12 cellular contexts compared by ENCODE assay signal in the genomic region with DNA sequence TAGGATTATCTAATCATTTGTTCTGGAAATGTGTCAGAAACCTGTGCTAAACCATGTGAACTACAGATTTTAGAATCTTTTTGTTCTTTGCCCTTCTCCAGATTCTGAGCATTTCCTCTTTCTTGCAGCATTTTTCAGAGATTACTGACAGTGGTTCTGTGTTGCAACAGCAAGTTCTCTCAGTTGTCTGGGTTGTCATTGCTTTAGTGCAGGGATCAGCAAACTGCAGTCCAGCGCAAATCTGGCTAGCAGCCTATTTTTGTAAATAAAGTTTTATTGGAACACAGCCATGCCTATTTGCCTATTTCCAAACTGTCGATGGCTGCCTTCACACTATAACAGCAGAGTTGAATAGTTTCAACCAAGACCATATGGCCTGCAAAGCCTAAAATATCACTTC.
DNase-seq lines count a peak whose midpoint lies in the region; ATAC-seq lines count a peak whose summit lies in the region.
"Had no signal": no experiment of that assay in that cellular context is flagged by ENCODE, and none has a peak within 500 bp of the region (broad histone marks: within the 10 kb centered on the region; RNA-seq: fewer than 3 reads in every experiment).

No MANE protein-coding gene starts in this region.

- 57 to 64% methylated on average over 2 of the region's 2 CpGs for WGBS in aorta, 2 donors

- peak overlapping the region; percentile 61 for H3K27ac Mint-ChIP-seq in stimulated activated naive CD8-positive, alpha-beta T cell treated with anti-CD3 and anti-CD28 coated beads, Interleukin-15, Interleukin-2, amounts not matched to agents 100 ng/mL and 50 ng/mL, for 24 hours
- peak overlapping the region; percentile 96 for H3K27ac Mint-ChIP-seq in T-helper 17 cell

- peaks cover 4% of the 10 kb centered on the region for H3K36me3 Mint-ChIP-seq in stimulated activated naive CD8-positive, alpha-beta T cell treated with anti-CD3 and anti-CD28 coated beads, Interleukin-15, Interleukin-2, amounts not matched to agents 100 ng/mL and 50 ng/mL, for 24 hours (ENCODE audit: low read depth)
- H3K36me3 Mint-ChIP-seq in T-helper 17 cell (ENCODE audit: low read depth): no peaks in the 10 kb centered on the region

- no peaks in the 10 kb centered on the region for H3K36me3 ChIP-seq in aorta (ENCODE audit: control insufficient read depth in 1 of 2, insufficient read depth in 2 of 2, low read length in 1 of 2)
- H3K36me3 ChIP-seq: ascending aorta had no signal

- no peaks in the 10 kb centered on the region for H3K4me1 ChIP-seq in aorta (ENCODE audit: control insufficient read depth in 1 of 2, insufficient read depth in 2 of 2, low read length in 2 of 2)
- H3K4me1 ChIP-seq: ascending aorta had no signal

- no peaks in the 10 kb centered on the region for H3K9me3 ChIP-seq in T-helper 17 cell (ENCODE audit: control insufficient read depth, low read length, poor library complexity, severe bottlenecking)
- no peaks in the 10 kb centered on the region for H3K9me3 ChIP-seq in aorta (ENCODE audit: control insufficient read depth, low read length)
- H3K9me3 ChIP-seq: ascending aorta had no signal

- H3K4me3 Mint-ChIP-seq in stimulated activated naive CD8-positive, alpha-beta T cell treated with anti-CD3 and anti-CD28 coated beads, Interleukin-15, Interleukin-2, amounts not matched to agents 100 ng/mL and 50 ng/mL, for 24 hours: no peak overlapping the region
- H3K4me3 Mint-ChIP-seq in T-helper 17 cell: peak overlapping the region; percentile 10
- H3K4me3 Mint-ChIP-seq: nephron progenitor cell had no signal

- no peaks in the 10 kb centered on the region for H3K27me3 Mint-ChIP-seq in stimulated activated naive CD8-positive, alpha-beta T cell treated with anti-CD3 and anti-CD28 coated beads, Interleukin-15, Interleukin-2, amounts not matched to agents 100 ng/mL and 50 ng/mL, for 24 hours
- H3K27me3 Mint-ChIP-seq in T-helper 17 cell: no peaks in the 10 kb centered on the region

- peaks cover 67% of the 10 kb centered on the region for H3K4me1 Mint-ChIP-seq in stimulated activated naive CD8-positive, alpha-beta T cell treated with anti-CD3 and anti-CD28 coated beads, Interleukin-15, Interleukin-2, amounts not matched to agents 100 ng/mL and 50 ng/mL, for 24 hours (ENCODE audit: low read depth)
- peaks cover 49% of the 10 kb centered on the region for H3K4me1 Mint-ChIP-seq in T-helper 17 cell

- intact Hi-C loops in aorta (cut with DNase I): no loop called here

- no peak overlapping the region for H3K27ac ChIP-seq in aorta (ENCODE audit: low read depth in 1 of 2, low read length in 2 of 2)
- H3K27ac ChIP-seq: ascending aorta had no signal

- DNase-seq in stimulated activated naive CD8-positive, alpha-beta T cell treated with anti-CD3 and anti-CD28 coated beads, Interleukin-15, Interleukin-2, amounts not matched to agents 100 U/mL and 50 U/mL, for 24 hours: no peak
- DNase-seq in T-helper 17 cell (no peak), fibroblast of the conjunctiva (ENCODE audit: low read depth) (peak; percentile 63), aorta (no peak)
- DNase-seq: COR-L47, NCI-H526 treated with DMSO at 0.1 percent for 48 hours, nephron progenitor cell had no signal

- no peak overlapping the region for H3K4me3 ChIP-seq in aorta (ENCODE audit: low read length in 2 of 2)
- H3K4me3 ChIP-seq: ascending aorta had no signal

- no peaks in the 10 kb centered on the region for H3K9me3 Mint-ChIP-seq in stimulated activated naive CD8-positive, alpha-beta T cell treated with anti-CD3 and anti-CD28 coated beads, Interleukin-15, Interleukin-2, amounts not matched to agents 100 ng/mL and 50 ng/mL, for 24 hours

- ATAC-seq in stimulated activated naive CD8-positive, alpha-beta T cell treated with anti-CD3 and anti-CD28 coated beads, Interleukin-15, Interleukin-2, amounts not matched to agents 100 U/mL and 50 U/mL, for 24 hours: no peak
- ATAC-seq in T-helper 17 cell (no peak), GM21381 (IDR thresholded peaks at IDR 0.05; ENCODE audit: unreplicated experiment) (no peak), GM18909 (IDR thresholded peaks at IDR 0.05; ENCODE audit: poor library complexity, unreplicated experiment) (no peak), aorta (ENCODE audit: low FRiP score) (no peak), GM19397 (IDR thresholded peaks at IDR 0.05; ENCODE audit: unreplicated experiment) (no peak)

- peaks cover 0 to 2% of the 10 kb centered on the region in 2 donors for H3K27me3 ChIP-seq in aorta (ENCODE audit: control insufficient read depth in 1 of 2, insufficient read depth in 2 of 2, low read length in 1 of 2)
- H3K27me3 ChIP-seq: ascending aorta had no signal
